23 cellular contexts compared by ENCODE assay signal in the genomic region with DNA sequence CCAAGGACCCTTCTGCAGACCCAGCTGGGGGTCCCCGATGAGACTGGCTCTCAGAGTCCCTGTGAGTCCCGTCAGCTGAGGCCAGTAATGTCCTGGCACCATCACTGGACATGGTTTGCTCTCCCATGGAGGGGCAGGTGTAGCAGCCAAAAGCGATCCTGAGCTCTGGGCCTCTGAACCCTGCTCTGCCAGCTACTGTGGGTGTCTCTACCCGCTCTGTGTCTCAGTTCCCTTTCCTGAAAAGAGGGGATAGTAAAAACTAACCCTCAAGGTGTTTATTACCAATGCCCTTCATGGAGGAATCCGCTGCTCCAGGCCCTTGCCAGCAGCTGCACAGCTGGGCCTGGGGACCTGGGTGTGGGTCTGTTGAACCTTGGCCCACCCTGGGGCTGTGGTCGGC. TPM values are rescaled to one million over a fixed set of nuclear protein-coding genes. Genes with fewer than 3 reads are reported as not detected.
DNase-seq lines count a peak whose midpoint lies in the region; ATAC-seq, FAIRE-seq and TF ChIP-seq lines count a peak whose summit lies in the region.
"Had no signal": no experiment of that assay in that cellular context is flagged by ENCODE, and none has a peak within 500 bp of the region (broad histone marks: within the 10 kb centered on the region; RNA-seq: fewer than 3 reads in every experiment).

No MANE protein-coding gene starts in this region.

- H3K4me1 ChIP-seq in H1 (replicated peaks in 1 of 4; ENCODE audit: control insufficient read depth in 3 of 4, insufficient read depth in 4 of 4, low read length in 3 of 4), result no peaks in the 10 kb centered on the region

- H3K4me2 ChIP-seq in H1 (ENCODE audit: insufficient read depth in 1 of 2, low read depth in 2 of 2, low read length in 2 of 2), result no peak overlapping the region

- H3K27ac Mint-ChIP-seq in IgD-negative memory B cell, result peak overlapping the region in 2 of 3 donors; percentile 64 to 67
- H3K27ac Mint-ChIP-seq in stimulated activated naive B cell treated with anti-CD40 and anti-IgM and Interleukin-4, amounts not matched to agents 10 μg/mL and 1 μg/mL and 100 μg/mL, for 72 hours, result no peak overlapping the region
- no peak overlapping the region for H3K27ac Mint-ChIP-seq in stimulated activated naive CD8-positive, alpha-beta T cell treated with anti-CD3 and anti-CD28 coated beads, Interleukin-15, amount 100 ng/mL, for 72 hours
- H3K27ac Mint-ChIP-seq: CD4-positive, alpha-beta memory T cell had no signal

- H2BK120ac ChIP-seq in H1 (replicated peaks; ENCODE audit: low read depth, low read length), result no peak overlapping the region

- no peak overlapping the region for H3K56ac ChIP-seq in H1 (replicated peaks; ENCODE audit: insufficient read length, low read depth, low read length)

- H2AK5ac ChIP-seq in H1 (ENCODE audit: low read depth, low read length), result no peak overlapping the region

- TF ChIP-seq RAD21 in H1 (IDR thresholded peaks at IDR 0.05 in 1 of 2, conservative IDR thresholded peaks at IDR 0.05 in 1 of 2; ENCODE audit: low read depth in 2 of 2, low read length in 2 of 2), result no peak

- H3K4me1 Mint-ChIP-seq in IgD-negative memory B cell, result peaks cover 0 to 10% (median 7%) of the 10 kb centered on the region in 3 donors
- H3K4me1 Mint-ChIP-seq in stimulated activated naive B cell treated with anti-CD40 and anti-IgM and Interleukin-4, amounts not matched to agents 10 μg/mL and 1 μg/mL and 100 μg/mL, for 72 hours, result peaks cover 8 to 24% of the 10 kb centered on the region in 2 donors
- H3K4me1 Mint-ChIP-seq in stimulated activated naive CD8-positive, alpha-beta T cell treated with anti-CD3 and anti-CD28 coated beads, Interleukin-15, amount 100 ng/mL, for 72 hours, result no peaks in the 10 kb centered on the region
- H3K4me1 Mint-ChIP-seq: CD4-positive, alpha-beta memory T cell had no signal

- peak overlapping the region; percentile 85 for H4K8ac ChIP-seq in H1 (ENCODE audit: extremely low read depth, insufficient read depth, low read length)

- H4K20me1 ChIP-seq in H1 (replicated peaks in 1 of 2; ENCODE audit: control insufficient read depth in 1 of 2, insufficient read depth in 2 of 2, low read length in 2 of 2), result peaks cover 7 to 30% of the 10 kb centered on the region in 2 experiments

- no peak overlapping the region for H3K4me3 ChIP-seq in H1 (ENCODE audit: extremely low read depth in 1 of 4, insufficient read depth in 2 of 4, low read depth in 3 of 4, low read length in 4 of 4)

- peaks cover 6% of the 10 kb centered on the region; the same call in 1 of the 2 replicates for H3K79me1 ChIP-seq in H1 (ENCODE audit: low read depth, low read length)

- H3K23me2 ChIP-seq in H1 (ENCODE audit: low read depth, low read length), result no peaks in the 10 kb centered on the region

- TF ChIP-seq CTCF in H1 (IDR thresholded peaks at IDR 0.05; ENCODE audit: control extremely low read depth in 1 of 3, insufficient read depth in 1 of 3, low read depth in 1 of 3, low read length in 3 of 3), result no peak

- H2AFZ ChIP-seq in H1 (ENCODE audit: low read length), result no peak overlapping the region

- H3K9ac ChIP-seq in H1 (replicated peaks in 1 of 4; ENCODE audit: extremely low read depth in 1 of 4, low read depth in 3 of 4, low read length in 3 of 4), result no peak overlapping the region

- no peak overlapping the region for H4K5ac ChIP-seq in H1 (ENCODE audit: insufficient read length, low read depth, low read length)

- H2BK12ac ChIP-seq in H1 (ENCODE audit: low read depth, low read length), result no peak overlapping the region

- H2BK20ac ChIP-seq in H1 (ENCODE audit: low read length), result no peak overlapping the region

- no peak overlapping the region for H3K23ac ChIP-seq in H1 (ENCODE audit: insufficient read length)

- no peaks in the 10 kb centered on the region for H3K9me3 ChIP-seq in H1 (ENCODE audit: insufficient read depth in 2 of 2, low read depth in 1 of 2, low read length in 1 of 2)

- 89% methylated on average over 6 of the region's 6 CpGs; no CpG with 5 or more reads in 1 of the 2 experiments for WGBS in H1 (ENCODE audit: extremely low coverage in 1 of 2, insufficient coverage in 1 of 2, insufficient read length in 1 of 2, insufficient replicate concordance in 2 of 2, low coverage in 1 of 2, low lambda C conversion rate in 2 of 2, missing lambda C conversion rate in 1 of 2), 2 experiments

- no peak overlapping the region for H4K91ac ChIP-seq in H1 (replicated peaks; ENCODE audit: insufficient read length, low read length)

- in situ Hi-C loops in G401 (cut with HindIII; ENCODE audit: low sequenced_read_pairs), result no loop called here

- POLR2A ChIA-PET in H1 (lab: Charles Lee; ENCODE audit: partially characterized antibody), result interaction anchor here (1.4 kb wide), 1 partner anchor 9 kb away, joined by 3 read pairs; a partner anchor contains a TSS

- no peak overlapping the region for H3K27ac ChIP-seq in H1 (ENCODE audit: low read depth, low read length)
- H3K27ac ChIP-seq: RWPE1 had no signal

- peaks cover 0 to 5% of the 10 kb centered on the region in 2 experiments; a peak in 2 of 4 replicates for H3K79me2 ChIP-seq in H1 (ENCODE audit: control insufficient read depth in 1 of 2, insufficient read depth in 2 of 2, low read length in 2 of 2)

- peak; percentile 67 to 70 for ATAC-seq in stimulated activated naive B cell treated with anti-CD40 and anti-IgM and Interleukin-4, amounts not matched to agents 10 μg/mL and 1 μg/mL and 100 μg/mL, for 72 hours (replicated peaks)
- no peak for ATAC-seq in stimulated activated naive CD8-positive, alpha-beta T cell treated with anti-CD3 and anti-CD28 coated beads, Interleukin-15, amount 100 ng/mL, for 72 hours

- CTCF ChIA-PET in H1 (lab: Charles Lee; ENCODE audit: partially characterized antibody), result no interaction called here

- peaks cover 14 to 52% (median 33%) of the 10 kb centered on the region in 4 experiments; a peak in 6 of 8 replicates for H3K36me3 ChIP-seq in H1 (ENCODE audit: control insufficient read depth in 2 of 4, insufficient read depth in 4 of 4, low read length in 3 of 4)

- FAIRE-seq in H1 (lab: Jason Lieb, UNC), result no peak
- FAIRE-seq: GM18507 had no signal

- peak overlapping the region in 1 of 4 donors; percentile 57 for H3K4me3 Mint-ChIP-seq in IgD-negative memory B cell
- H3K4me3 Mint-ChIP-seq in stimulated activated naive B cell treated with anti-CD40 and anti-IgM and Interleukin-4, amounts not matched to agents 10 μg/mL and 1 μg/mL and 100 μg/mL, for 72 hours, result no peak overlapping the region
- H3K4me3 Mint-ChIP-seq in stimulated activated naive CD8-positive, alpha-beta T cell treated with anti-CD3 and anti-CD28 coated beads, Interleukin-15, amount 100 ng/mL, for 72 hours, result no peak overlapping the region
- H3K4me3 Mint-ChIP-seq: CD4-positive, alpha-beta memory T cell had no signal

- TF ChIP-seq POLR2A in H1 (IDR thresholded peaks at IDR 0.05; ENCODE audit: control extremely low read depth in 1 of 2, low read depth in 2 of 2, low read length in 2 of 2), result no peak

- no peak overlapping the region for H2BK15ac ChIP-seq in H1 (ENCODE audit: low read length)

- H3K18ac ChIP-seq in H1 (ENCODE audit: extremely low read depth, low read length), result no peak overlapping the region

- no peaks in the 10 kb centered on the region for H3K27me3 ChIP-seq in H1 (replicated peaks in 1 of 4; ENCODE audit: control insufficient read depth in 3 of 4, extremely low read depth in 1 of 4, insufficient read depth in 3 of 4, low read length in 3 of 4)

- DNase-seq in H1 (ENCODE audit: low read depth in 1 of 2, low spot score in 2 of 2) (no peak), G401 (ENCODE audit: low spot score) (no peak)
- no peak for DNase-seq in stimulated activated naive B cell treated with anti-CD40 and anti-IgM and Interleukin-4, amounts not matched to agents 10 μg/mL and 1 μg/mL and 100 μg/mL, for 72 hours
- DNase-seq in stimulated activated naive CD8-positive, alpha-beta T cell treated with anti-CD3 and anti-CD28 coated beads, Interleukin-15, amount 100 ng/mL, for 72 hours, result no peak
- DNase-seq: C1 segment of cervical spinal cord; CD4-positive, alpha-beta memory T cell; COR-L47; DMS53; H7; Kasumi-1; NCI-H1092 treated with DMSO at 0.1 percent for 48 hours; NCI-H1436; NCI-H187; NCI-H2081 treated with DMSO at 0.1 percent for 48 hours; NCI-H2171; NCI-H226; NCI-H510A; NCI-H69; SHP77 treated with DMSO at 0.1 percent for 48 hours; T-helper 1 cell had no signal

- H2BK5ac ChIP-seq in H1 (ENCODE audit: low read depth, low read length), result no peak overlapping the region

- H3K9me3 Mint-ChIP-seq in IgD-negative memory B cell, result no peaks in the 10 kb centered on the region
- no peaks in the 10 kb centered on the region for H3K9me3 Mint-ChIP-seq in stimulated activated naive B cell treated with anti-CD40 and anti-IgM and Interleukin-4, amounts not matched to agents 10 μg/mL and 1 μg/mL and 100 μg/mL, for 72 hours
- H3K9me3 Mint-ChIP-seq in stimulated activated naive CD8-positive, alpha-beta T cell treated with anti-CD3 and anti-CD28 coated beads, Interleukin-15, amount 100 ng/mL, for 72 hours, result no peaks in the 10 kb centered on the region
- H3K9me3 Mint-ChIP-seq: CD4-positive, alpha-beta memory T cell had no signal

- no peaks in the 10 kb centered on the region for H3K36me3 Mint-ChIP-seq in IgD-negative memory B cell
- peaks cover 0 to 4% of the 10 kb centered on the region in 2 donors for H3K36me3 Mint-ChIP-seq in stimulated activated naive B cell treated with anti-CD40 and anti-IgM and Interleukin-4, amounts not matched to agents 10 μg/mL and 1 μg/mL and 100 μg/mL, for 72 hours
- H3K36me3 Mint-ChIP-seq: CD4-positive, alpha-beta memory T cell had no signal

- TF ChIP-seq EP300 in H1 (IDR thresholded peaks at IDR 0.05; ENCODE audit: borderline replicate concordance in 1 of 2, low read depth in 2 of 2, low read length in 2 of 2), result no peak

- peaks cover 20% of the 10 kb centered on the region for H3K27me3 Mint-ChIP-seq in IgD-negative memory B cell
- H3K27me3 Mint-ChIP-seq in stimulated activated naive B cell treated with anti-CD40 and anti-IgM and Interleukin-4, amounts not matched to agents 10 μg/mL and 1 μg/mL and 100 μg/mL, for 72 hours, result peaks cover 12 to 25% of the 10 kb centered on the region in 2 donors
- peaks cover 32% of the 10 kb centered on the region for H3K27me3 Mint-ChIP-seq in stimulated activated naive CD8-positive, alpha-beta T cell treated with anti-CD3 and anti-CD28 coated beads, Interleukin-15, amount 100 ng/mL, for 72 hours

- no peak overlapping the region for H3K14ac ChIP-seq in H1 (ENCODE audit: insufficient read length)

- no peak overlapping the region for H3K4ac ChIP-seq in H1 (replicated peaks; ENCODE audit: insufficient read length, low read depth, low read length)

RNA-seq across cellular contexts. Expression of a gene that starts 8.8 kb away (rescaled TPM):
- polyA plus RNA-seq in IgD-negative memory B cell (1.1 TPM), H1 (2011; rRNA removed) (393 and 420 TPM in 2 replicates)
- total RNA-seq in H1 (2021; fragmentation: NEBNext Ultra II Directional; extraction: Animal tissue kit (Norgen Biotek cat#: 25700)), result 275 and 292 TPM in 2 replicates
- polyA plus RNA-seq in H1 (2011; cell fraction: cytosol; rRNA removed), result 210 TPM
- 252 TPM for polyA plus RNA-seq in H1 (2011; cell fraction: nucleus; rRNA removed)
- 287 to 415 TPM (median 389 TPM) in 4 replicates for polyA plus RNA-seq in H1 (2012, experiment 1 of 2)
- polyA plus RNA-seq in H1 (2012, experiment 2 of 2), result 421 TPM
- polyA plus RNA-seq in H1 (2013, experiment 1 of 2), result 211 TPM
- polyA plus RNA-seq in H1 (2013, experiment 2 of 2), result 208 TPM
- 165 and 205 TPM in 2 replicates for polyA minus RNA-seq in H1 (2011; rRNA and poly(A)+ RNA removed)
- 155 TPM for polyA minus RNA-seq in H1 (2011; cell fraction: cytosol; rRNA and poly(A)+ RNA removed)
- 91.3 TPM for polyA minus RNA-seq in H1 (2011; cell fraction: nucleus; rRNA and poly(A)+ RNA removed)
- 264 and 266 TPM in 2 replicates for total RNA-seq in G401 (2014; rRNA removed; shearing (Covaris generic))
- polyA plus RNA-seq: CD4-positive, alpha-beta memory T cell had no signal

RNA-seq across cellular contexts. Expression of a gene that starts 13.3 kb away (rescaled TPM):
- 0.93 TPM for polyA plus RNA-seq in IgD-negative memory B cell
- total RNA-seq in H1 (2021; fragmentation: NEBNext Ultra II Directional; extraction: Animal tissue kit (Norgen Biotek cat#: 25700)), result 2.0 and 2.2 TPM in 2 replicates
- polyA plus RNA-seq in H1 (2011; rRNA removed), result 2.9 and 4.3 TPM in 2 replicates
- polyA plus RNA-seq in H1 (2011; cell fraction: cytosol; rRNA removed), result 3.7 TPM
- 7.6 TPM for polyA plus RNA-seq in H1 (2011; cell fraction: nucleus; rRNA removed)
- polyA plus RNA-seq in H1 (2012, experiment 1 of 2), result 1.8 to 3.0 TPM (median 2.2 TPM) in 4 replicates
- polyA plus RNA-seq in H1 (2012, experiment 2 of 2), result 1.8 TPM
- 1.2 TPM for polyA plus RNA-seq in H1 (2013, experiment 1 of 2)
- polyA plus RNA-seq in H1 (2013, experiment 2 of 2), result 1.5 TPM
- 3.3 and 5.0 TPM in 2 replicates for polyA minus RNA-seq in H1 (2011; rRNA and poly(A)+ RNA removed)
- polyA minus RNA-seq in H1 (2011; cell fraction: cytosol; rRNA and poly(A)+ RNA removed), result 3.2 TPM
- 4.5 TPM for polyA minus RNA-seq in H1 (2011; cell fraction: nucleus; rRNA and poly(A)+ RNA removed)
- 17.2 and 20.1 TPM in 2 replicates for total RNA-seq in G401 (2014; rRNA removed; shearing (Covaris generic))

RNA-seq across cellular contexts. Expression of a gene that starts 16.6 kb away (rescaled TPM):
- 67.5 TPM for polyA plus RNA-seq in IgD-negative memory B cell
- total RNA-seq in H1 (2021; fragmentation: NEBNext Ultra II Directional; extraction: Animal tissue kit (Norgen Biotek cat#: 25700)), result 48.3 and 53.0 TPM in 2 replicates
- polyA plus RNA-seq in H1 (2011; rRNA removed), result 110 and 155 TPM in 2 replicates
- 106 TPM for polyA plus RNA-seq in H1 (2011; cell fraction: cytosol; rRNA removed)
- 160 TPM for polyA plus RNA-seq in H1 (2011; cell fraction: nucleus; rRNA removed)
- 35.4 to 56.5 TPM (median 53.7 TPM) in 4 replicates for polyA plus RNA-seq in H1 (2012, experiment 1 of 2)
- 59.8 TPM for polyA plus RNA-seq in H1 (2012, experiment 2 of 2)
- polyA plus RNA-seq in H1 (2013, experiment 1 of 2), result 47.6 TPM
- 46.6 TPM for polyA plus RNA-seq in H1 (2013, experiment 2 of 2)
- polyA minus RNA-seq in H1 (2011; rRNA and poly(A)+ RNA removed), result 44.0 and 65.5 TPM in 2 replicates
- polyA minus RNA-seq in H1 (2011; cell fraction: cytosol; rRNA and poly(A)+ RNA removed), result 40.0 TPM
- polyA minus RNA-seq in H1 (2011; cell fraction: nucleus; rRNA and poly(A)+ RNA removed), result 30.4 TPM
- 122 and 167 TPM in 2 replicates for total RNA-seq in G401 (2014; rRNA removed; shearing (Covaris generic))

RNA-seq across cellular contexts. Expression of a gene that starts 58.6 kb away (rescaled TPM):
- 135 TPM for polyA plus RNA-seq in IgD-negative memory B cell
- 92.2 and 102 TPM in 2 replicates for total RNA-seq in H1 (2021; fragmentation: NEBNext Ultra II Directional; extraction: Animal tissue kit (Norgen Biotek cat#: 25700))
- 78.1 and 102 TPM in 2 replicates for polyA plus RNA-seq in H1 (2011; rRNA removed)
- 84.5 TPM for polyA plus RNA-seq in H1 (2011; cell fraction: cytosol; rRNA removed)
- 230 TPM for polyA plus RNA-seq in H1 (2011; cell fraction: nucleus; rRNA removed)
- polyA plus RNA-seq in H1 (2012, experiment 1 of 2), result 112 to 138 TPM (median 135 TPM) in 4 replicates
- polyA plus RNA-seq in H1 (2012, experiment 2 of 2), result 70.6 TPM
- 86.9 TPM for polyA plus RNA-seq in H1 (2013, experiment 1 of 2)
- polyA plus RNA-seq in H1 (2013, experiment 2 of 2), result 84.9 TPM
- 58.3 and 62.0 TPM in 2 replicates for polyA minus RNA-seq in H1 (2011; rRNA and poly(A)+ RNA removed)
- 56.6 TPM for polyA minus RNA-seq in H1 (2011; cell fraction: cytosol; rRNA and poly(A)+ RNA removed)
- 49.3 TPM for polyA minus RNA-seq in H1 (2011; cell fraction: nucleus; rRNA and poly(A)+ RNA removed)
- 132 and 147 TPM in 2 replicates for total RNA-seq in G401 (2014; rRNA removed; shearing (Covaris generic))

Comparison
In these comparisons a context has a peak if more than half of its experiments do, and no peak if none do; other contexts are left out.
1. H3K27ac Mint-ChIP-seq: peak in IgD-negative memory B cell (2 of 3); none in stimulated activated naive B cell treated with anti-CD40 and anti-IgM and Interleukin-4, amounts not matched to agents 10 μg/mL and 1 μg/mL and 100 μg/mL, for 72 hours (single experiment) and stimulated activated naive CD8-positive, alpha-beta T cell treated with anti-CD3 and anti-CD28 coated beads, Interleukin-15, amount 100 ng/mL, for 72 hours (0 of 2).